18 cellular contexts compared by ENCODE assay signal in the genomic region with DNA sequence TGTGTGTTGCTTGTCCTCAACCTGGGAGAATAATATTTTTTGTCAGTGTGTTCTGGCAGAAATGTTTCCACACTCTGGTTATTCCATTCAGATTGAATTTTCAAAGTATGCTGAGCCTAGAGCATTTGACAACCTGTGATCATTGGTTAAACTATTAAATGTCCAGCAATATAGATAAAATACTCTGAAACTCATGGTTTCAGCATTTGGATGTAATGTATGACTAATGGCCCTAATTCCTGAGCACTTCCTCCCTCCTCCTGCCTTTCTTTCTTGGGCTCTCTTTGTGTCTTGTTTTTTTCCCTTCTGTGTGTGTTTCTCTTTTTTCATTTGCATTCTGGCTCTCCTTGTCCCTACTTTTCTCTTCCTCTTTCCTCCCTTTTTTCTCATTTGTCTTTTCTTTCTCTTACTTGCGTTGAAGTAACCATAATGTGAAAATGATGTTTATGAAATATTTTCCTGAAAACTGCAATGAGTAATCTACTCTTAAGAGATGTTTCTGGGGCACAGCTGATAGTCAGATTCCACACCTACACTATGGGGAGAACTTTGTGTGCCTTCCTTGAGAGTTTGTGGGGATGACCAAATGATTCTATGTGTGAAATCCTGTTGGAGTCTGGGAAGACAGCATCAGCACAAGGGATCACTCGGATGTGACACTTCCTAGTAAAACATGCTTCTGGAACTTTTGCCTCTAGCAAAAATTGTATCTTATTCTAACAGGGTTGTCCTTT.
A peak's percentile ranks its signal among the peaks of the same experiment; 100 is the strongest.
DNase-seq lines count a peak whose midpoint lies in the region; ATAC-seq and TF ChIP-seq lines count a peak whose summit lies in the region.
"Had no signal": no experiment of that assay in that cellular context is flagged by ENCODE, and none has a peak within 500 bp of the region (broad histone marks: within the 10 kb centered on the region; RNA-seq: fewer than 3 reads in every experiment).

No MANE protein-coding gene starts in this region.

- 83 to 100% methylated on average over 1 of the region's 2 CpGs for WGBS in endodermal cell (ENCODE audit: insufficient coverage in 1 of 2, insufficient read length in 1 of 2), 2 experiments

- H3K36me3 ChIP-seq in OCI-LY3 (replicated peaks; ENCODE audit: low read depth, low read length) (no peaks in the 10 kb centered on the region), endodermal cell (ENCODE audit: control insufficient read depth, insufficient read depth, low read length) (peaks cover 66% of the 10 kb centered on the region)
- H3K36me3 ChIP-seq: uterus had no signal

- no peaks in the 10 kb centered on the region for H4K20me1 ChIP-seq in OCI-LY3 (ENCODE audit: insufficient read depth, low read length)

- H3K9me3 Mint-ChIP-seq in endodermal cell: no peaks in the 10 kb centered on the region
- H3K9me3 Mint-ChIP-seq: activated B cell treated with CpG ODN at 0.5 μM for 24 hours; naive B cell; T-helper 1 cell treated with Interleukin-12 subunit alpha and Interleukin-12 subunit beta and Interleukin-4 antibody, amounts not matched to agents 30 μg/mL and 1 μg/mL, for 36 hours had no signal

- H3K36me3 Mint-ChIP-seq in endodermal cell (ENCODE audit: low read depth): peaks cover 28% of the 10 kb centered on the region
- H3K36me3 Mint-ChIP-seq: naive B cell had no signal

- H3K79me2 ChIP-seq in OCI-LY3 (ENCODE audit: low read length): no peaks in the 10 kb centered on the region

- peak overlapping the region; percentile 7 for H3K27ac Mint-ChIP-seq in endodermal cell
- H3K27ac Mint-ChIP-seq: activated B cell treated with CpG ODN at 0.5 μM for 24 hours; naive B cell; T-helper 1 cell treated with Interleukin-12 subunit alpha and Interleukin-12 subunit beta and Interleukin-4 antibody, amounts not matched to agents 30 μg/mL and 1 μg/mL, for 36 hours had no signal

- no peaks in the 10 kb centered on the region for H3K4me1 Mint-ChIP-seq in endodermal cell

- H3K9ac ChIP-seq in OCI-LY3 (ENCODE audit: low read length): no peak overlapping the region
- H3K9ac ChIP-seq in endodermal cell (ENCODE audit: extremely low read depth, low read length, poor library complexity, severe bottlenecking): no peak overlapping the region

- H3K4me2 ChIP-seq in OCI-LY3 (ENCODE audit: low read length): peak overlapping the region; percentile 92

- no peak overlapping the region for H2AFZ ChIP-seq in OCI-LY3 (ENCODE audit: low read depth, low read length)

- no peaks in the 10 kb centered on the region for H3K9me3 ChIP-seq in OCI-LY3 (ENCODE audit: insufficient read depth, low read length)
- no peaks in the 10 kb centered on the region for H3K9me3 ChIP-seq in endodermal cell (ENCODE audit: control insufficient read depth, low read length)
- H3K9me3 ChIP-seq: lower lobe of right lung, prostate gland, uterus had no signal

- H3K4me1 ChIP-seq in OCI-LY3 (ENCODE audit: low read length) (peaks cover 49% of the 10 kb centered on the region), endodermal cell (ENCODE audit: control insufficient read depth, insufficient read depth, low read length) (no peaks in the 10 kb centered on the region)
- H3K4me1 ChIP-seq: lower lobe of right lung, prostate gland had no signal

- H3K27ac ChIP-seq in OCI-LY3 (ENCODE audit: low read length): no peak overlapping the region
- no peak overlapping the region for H3K27ac ChIP-seq in endodermal cell (ENCODE audit: low read depth, low read length)
- H3K27ac ChIP-seq: lower lobe of right lung, prostate gland, uterus had no signal

- no peak for TF ChIP-seq CTCF in OCI-LY3 (IDR thresholded peaks at IDR 0.05; ENCODE audit: low read depth, low read length)
- no peak for TF ChIP-seq CTCF in endodermal cell (conservative IDR thresholded peaks at IDR 0.05)

- no peaks in the 10 kb centered on the region for H3K27me3 Mint-ChIP-seq in endodermal cell (ENCODE audit: insufficient read depth)
- H3K27me3 Mint-ChIP-seq: activated B cell treated with CpG ODN at 0.5 μM for 24 hours had no signal

- H3K4me3 ChIP-seq in OCI-LY3 (ENCODE audit: low read length) (no peak overlapping the region), endodermal cell (ENCODE audit: low read length) (no peak overlapping the region)
- H3K4me3 ChIP-seq: lower lobe of right lung, prostate gland, uterus had no signal

- H3K27me3 ChIP-seq in OCI-LY3 (ENCODE audit: low read depth, low read length) (peaks cover 5% of the 10 kb centered on the region), endodermal cell (ENCODE audit: control insufficient read depth, insufficient read depth, low read length, poor library complexity, severe bottlenecking) (no peaks in the 10 kb centered on the region)
- H3K27me3 ChIP-seq: uterus had no signal

- DNase-seq in AG20443 (ENCODE audit: low spot score) (peak; percentile 32), endodermal cell (no peak), non-pigmented ciliary epithelial cell (ENCODE audit: low read depth) (peak; percentile 31), CD1c-positive myeloid dendritic cell (ENCODE audit: extremely low spot score) (no peak)
- DNase-seq: activated B cell treated with CpG ODN at 0.5 μM for 24 hours; amniotic stem cell; lower lobe of right lung; naive B cell; NCI-H187 treated with DMSO at 0.1 percent for 48 hours; NCI-H446; NK-92 treated with Interleukin-12 subunit alpha and Interleukin-12 subunit beta, amount 100 ng/mL, for 24 hours; uterus had no signal

- H3K4me3 Mint-ChIP-seq in endodermal cell: no peak overlapping the region
- H3K4me3 Mint-ChIP-seq: activated B cell treated with CpG ODN at 0.5 μM for 24 hours; naive B cell; T-helper 1 cell treated with Interleukin-12 subunit alpha and Interleukin-12 subunit beta and Interleukin-4 antibody, amounts not matched to agents 30 μg/mL and 1 μg/mL, for 36 hours had no signal

- ATAC-seq in HG03469 (IDR thresholded peaks at IDR 0.05; ENCODE audit: unreplicated experiment): no peak
- ATAC-seq in HG02973 (IDR thresholded peaks at IDR 0.05; ENCODE audit: unreplicated experiment): no peak
- ATAC-seq in GM18868 (IDR thresholded peaks at IDR 0.05; ENCODE audit: unreplicated experiment): no peak
- ATAC-seq: lower lobe of right lung had no signal

Comparison
In these comparisons a context has a peak if more than half of its experiments do, and no peak if none do; other contexts are left out.
1. DNase-seq: peak in AG20443 (single experiment) and non-pigmented ciliary epithelial cell (single experiment); none in endodermal cell (single experiment) and CD1c-positive myeloid dendritic cell (single experiment).